ENCODE assay signal across 11 cellular contexts in genomic region chr10:80133221-80133620, GRCh38. TPM values are rescaled to one million over a fixed set of nuclear protein-coding genes. Genes with fewer than 3 reads are reported as not detected.
DNase-seq lines count a peak whose midpoint lies in the region; ATAC-seq and TF ChIP-seq lines count a peak whose summit lies in the region.
"Had no signal": no experiment of that assay in that cellular context is flagged by ENCODE, and none has a peak within 500 bp of the region (broad histone marks: within the 10 kb centered on the region; RNA-seq: fewer than 3 reads in every experiment).

No MANE protein-coding gene starts in this region.

- H3K4me2 ChIP-seq in osteoblast (ENCODE audit: insufficient read depth, low read length), result peak overlapping the region; percentile 83

- peaks cover 4% of the 10 kb centered on the region for H3K4me1 Mint-ChIP-seq in T-helper 2 cell treated with Interferon-gamma antibody and Interleukin-4, amounts not matched to agents 5 μg/mL and 100 μg/mL, for 36 hours (ENCODE audit: low read depth)

- peaks cover 38% of the 10 kb centered on the region for H3K27me3 Mint-ChIP-seq in T-helper 2 cell treated with Interferon-gamma antibody and Interleukin-4, amounts not matched to agents 5 μg/mL and 100 μg/mL, for 36 hours (ENCODE audit: low read depth)

- CTCF ChIA-PET in AG04450 (lab: Charles Lee), result interaction anchor here (1.3 to 2.8 kb wide), 3 partner anchors 11 to 89 kb away, joined by 4 to 10 read pairs (median 6); no protein-coding TSS in a partner anchor

- 7 to 16% methylated on average over 3 to 4 of the region's 6 CpGs for WGBS in gastroesophageal sphincter (ENCODE audit: low coverage in 1 of 2), 2 donors

- POLR2A ChIA-PET in AG04450 (lab: Yijun Ruan, JAX), result interaction anchor here (1.0 kb wide), 1 partner anchor 29 kb away, joined by 3 read pairs; no protein-coding TSS in a partner anchor

- TF ChIP-seq EP300 in gastroesophageal sphincter (IDR thresholded peaks at IDR 0.05), result no peak

- H3K4me3 ChIP-seq in AG04450 (ENCODE audit: low read depth, low read length) (peak overlapping the region; percentile 64), WI38 (ENCODE audit: low read depth, low read length) (peak overlapping the region; percentile 60), gastroesophageal sphincter (peak overlapping the region; percentile 41 to 55), osteoblast (ENCODE audit: insufficient read depth, low read length) (peak overlapping the region; percentile 75), BE2C (ENCODE audit: low read depth, low read length) (no peak overlapping the region)

- no peaks in the 10 kb centered on the region for H3K9me3 Mint-ChIP-seq in T-helper 2 cell treated with Interferon-gamma antibody and Interleukin-4, amounts not matched to agents 5 μg/mL and 100 μg/mL, for 36 hours

- H4K20me1 ChIP-seq in osteoblast (ENCODE audit: insufficient read depth, low read length), result no peaks in the 10 kb centered on the region

- no peak overlapping the region for H3K27ac ChIP-seq in AG04450 (ENCODE audit: low read depth, low read length)
- peak overlapping the region; percentile 77 to 86 (median 83) for H3K27ac ChIP-seq in gastroesophageal sphincter
- peak overlapping the region; percentile 57 for H3K27ac ChIP-seq in osteoblast (ENCODE audit: low read depth, low read length)

- H3K36me3 ChIP-seq in gastroesophageal sphincter (no peaks in the 10 kb centered on the region), osteoblast (ENCODE audit: insufficient read depth, low read length) (no peaks in the 10 kb centered on the region), BE2C (no peaks in the 10 kb centered on the region)

- no peak overlapping the region for H3K27ac Mint-ChIP-seq in T-helper 2 cell treated with Interferon-gamma antibody and Interleukin-4, amounts not matched to agents 5 μg/mL and 100 μg/mL, for 36 hours

- TF ChIP-seq POLR2A in gastroesophageal sphincter (IDR thresholded peaks at IDR 0.05), result peak; percentile 54 to 55

- H3K36me3 Mint-ChIP-seq in T-helper 2 cell treated with Interferon-gamma antibody and Interleukin-4, amounts not matched to agents 5 μg/mL and 100 μg/mL, for 36 hours (ENCODE audit: low read depth), result no peaks in the 10 kb centered on the region

- H2AFZ ChIP-seq in osteoblast (ENCODE audit: low read length), result peak overlapping the region; percentile 63

- no peaks in the 10 kb centered on the region for H3K27me3 ChIP-seq in AG04450 (ENCODE audit: control insufficient read depth, insufficient read depth, low read length)
- peaks cover 60% of the 10 kb centered on the region for H3K27me3 ChIP-seq in gastroesophageal sphincter
- no peaks in the 10 kb centered on the region for H3K27me3 ChIP-seq in osteoblast (ENCODE audit: insufficient read depth, low read length)
- H3K27me3 ChIP-seq in BE2C, result peaks cover 12% of the 10 kb centered on the region

- ATAC-seq in gastroesophageal sphincter (peak; percentile 40), GM19397 (IDR thresholded peaks at IDR 0.05; ENCODE audit: unreplicated experiment) (no peak), GM21390 (IDR thresholded peaks at IDR 0.05; ENCODE audit: unreplicated experiment) (no peak)

- no peak for DNase-seq in AG04450 (ENCODE audit: low read depth, low spot score)
- DNase-seq in osteoblast (ENCODE audit: insufficient read length, low spot score, missing footprints), result peak; percentile 68
- DNase-seq in BE2C, result no peak
- DNase-seq in T-helper 2 cell treated with Interferon-gamma antibody and Interleukin-4, amounts not matched to agents 5 μg/mL and 100 μg/mL, for 36 hours (ENCODE audit: low spot score), result no peak
- DNase-seq: activated CD4-positive, alpha-beta T cell treated with anti-CD3 and anti-CD28 coated beads, Interleukin-2, amount 50 U/mL, for 48 hours; central memory CD4-positive, alpha-beta T cell; stimulated activated CD4-positive, alpha-beta T cell treated with anti-CD3 and anti-CD28 coated beads, Interleukin-2, amount 100 ng/mL, for 24 hours had no signal

- H3K79me2 ChIP-seq in osteoblast (ENCODE audit: insufficient read depth, low read length), result no peaks in the 10 kb centered on the region

- H3K9me3 ChIP-seq in AG04450 (ENCODE audit: control insufficient read depth, insufficient read depth, low read length) (no peaks in the 10 kb centered on the region), gastroesophageal sphincter (no peaks in the 10 kb centered on the region), osteoblast (ENCODE audit: low read depth, low read length) (no peaks in the 10 kb centered on the region), BE2C (no peaks in the 10 kb centered on the region)

- peaks cover 0 to 51% (median 8%) of the 10 kb centered on the region in 3 donors for H3K4me1 ChIP-seq in gastroesophageal sphincter
- peaks cover 39% of the 10 kb centered on the region for H3K4me1 ChIP-seq in osteoblast (ENCODE audit: insufficient read depth, low read length)
- no peaks in the 10 kb centered on the region for H3K4me1 ChIP-seq in BE2C

- TF ChIP-seq CTCF in AG04450 (IDR thresholded peaks at IDR 0.05; ENCODE audit: low read depth, low read length), result no peak
- no peak for TF ChIP-seq CTCF in WI38 (IDR thresholded peaks at IDR 0.05; ENCODE audit: low read depth, low read length)
- TF ChIP-seq CTCF in gastroesophageal sphincter (IDR thresholded peaks at IDR 0.05), result no peak
- no peak for TF ChIP-seq CTCF in osteoblast (IDR thresholded peaks at IDR 0.05; ENCODE audit: extremely low read depth, low read depth, low read length)
- no peak for TF ChIP-seq CTCF in BE2C (IDR thresholded peaks at IDR 0.05; ENCODE audit: low read depth, low read length)

- H3K4me3 Mint-ChIP-seq in T-helper 2 cell treated with Interferon-gamma antibody and Interleukin-4, amounts not matched to agents 5 μg/mL and 100 μg/mL, for 36 hours, result no peak overlapping the region

RNA-seq across cellular contexts. Expression of gene PLAC9, which starts 0.7 kb away (rescaled TPM):
- 11.5 and 14.2 TPM in 2 replicates for polyA plus RNA-seq in AG04450 (2011; rRNA removed)
- 2.2 and 4.0 TPM in 2 replicates for polyA minus RNA-seq in AG04450 (2011; rRNA and poly(A)+ RNA removed)
- total RNA-seq in gastroesophageal sphincter (10 to 100 TPM; 21.0 to 34.9 (median 28.9) TPM), osteoblast (17.1 and 19.2 TPM in 2 replicates)
- polyA plus RNA-seq in BE2C (2012; ENCODE audit: insufficient read depth, insufficient read length, low read depth), result not detected

RNA-seq across cellular contexts. Expression of gene TMEM254, which starts 54.8 kb away (rescaled TPM):
- polyA plus RNA-seq in AG04450 (2011; rRNA removed), result 24.4 and 34.4 TPM in 2 replicates
- polyA minus RNA-seq in AG04450 (2011; rRNA and poly(A)+ RNA removed), result 12.4 and 15.7 TPM in 2 replicates
- total RNA-seq in gastroesophageal sphincter, result 10 to 100 TPM in 3 of 4 donors, 1 to 10 TPM in 1; 7.8 to 15.1 (median 13.2) TPM
- 8.7 and 12.1 TPM in 2 replicates for total RNA-seq in osteoblast
- 7.6 TPM for polyA plus RNA-seq in BE2C (2012; ENCODE audit: insufficient read depth, insufficient read length, low read depth)
